ENCODE assay signal across 12 cellular contexts in the genomic region with DNA sequence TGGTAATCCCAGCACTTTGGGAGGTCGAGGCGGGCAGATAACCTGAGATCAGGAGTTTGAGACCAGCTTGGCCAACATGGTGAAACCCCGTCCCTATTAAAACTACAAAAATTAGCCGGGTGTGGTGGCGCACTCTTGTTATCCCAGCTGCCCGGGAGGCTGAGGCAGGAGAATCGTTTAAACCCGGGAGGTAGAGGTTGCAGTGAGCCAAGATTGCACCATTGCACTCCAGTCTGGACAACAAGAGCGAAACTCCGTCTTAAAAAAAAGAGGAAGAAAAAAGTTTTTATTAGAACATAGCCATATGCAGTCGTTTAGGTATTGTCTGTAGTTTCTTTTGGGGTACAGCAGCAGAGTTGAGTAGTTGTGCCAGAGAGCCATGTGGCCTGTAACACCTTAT. TPM values are rescaled to one million over a fixed set of nuclear protein-coding genes. Genes with fewer than 3 reads are reported as not detected.
A peak's percentile ranks its signal among the peaks of the same experiment; 100 is the strongest.
DNase-seq lines count a peak whose midpoint lies in the region; ATAC-seq, FAIRE-seq and TF ChIP-seq lines count a peak whose summit lies in the region.
"Had no signal": no experiment of that assay in that cellular context is flagged by ENCODE, and none has a peak within 500 bp of the region (broad histone marks: within the 10 kb centered on the region; RNA-seq: fewer than 3 reads in every experiment).

No MANE protein-coding gene starts in this region.

- H3K4me3 Mint-ChIP-seq in activated T-cell treated with anti-CD3 and anti-CD28 coated beads, Interleukin-2, amount 50 U/mL, for 24 hours = peak overlapping the region; percentile 43
- peak overlapping the region; percentile 92 for H3K4me3 Mint-ChIP-seq in astrocyte (ENCODE audit: unreplicated experiment)
- H3K4me3 Mint-ChIP-seq in stimulated activated naive B cell treated with anti-CD40 and anti-IgM and Interleukin-4, amounts not matched to agents 10 μg/mL and 1 μg/mL and 100 μg/mL, for 72 hours = peak overlapping the region; percentile 40 to 59

- TF ChIP-seq CTCF in astrocyte (IDR thresholded peaks at IDR 0.05; ENCODE audit: insufficient read depth, low read depth, low read length) = no peak

- peaks cover 68% of the 10 kb centered on the region for H3K79me2 ChIP-seq in astrocyte (ENCODE audit: insufficient read depth, low read length)

- H3K27me3 ChIP-seq in astrocyte (ENCODE audit: insufficient read depth, low read length) = no peaks in the 10 kb centered on the region
- H3K27me3 ChIP-seq: esophagus squamous epithelium had no signal

- H3K27me3 Mint-ChIP-seq in activated T-cell treated with anti-CD3 and anti-CD28 coated beads, Interleukin-2, amount 50 U/mL, for 24 hours = no peaks in the 10 kb centered on the region
- no peaks in the 10 kb centered on the region for H3K27me3 Mint-ChIP-seq in astrocyte (ENCODE audit: low read depth, unreplicated experiment)
- H3K27me3 Mint-ChIP-seq in stimulated activated naive B cell treated with anti-CD40 and anti-IgM and Interleukin-4, amounts not matched to agents 10 μg/mL and 1 μg/mL and 100 μg/mL, for 72 hours = no peaks in the 10 kb centered on the region

- ATAC-seq in stimulated activated naive B cell treated with anti-CD40 and anti-IgM and Interleukin-4, amounts not matched to agents 10 μg/mL and 1 μg/mL and 100 μg/mL, for 72 hours (replicated peaks) = no peak

- H3K9ac ChIP-seq in astrocyte (ENCODE audit: low read length) = no peak overlapping the region
- H3K9ac ChIP-seq: parathyroid adenoma had no signal

- H3K36me3 ChIP-seq in astrocyte (ENCODE audit: insufficient read depth, low read length) = no peaks in the 10 kb centered on the region

- no peak overlapping the region for H3K4me2 ChIP-seq in astrocyte (ENCODE audit: low read length)

- FAIRE-seq in astrocyte (lab: Jason Lieb, UNC) = no peak
- FAIRE-seq: islet of Langerhans had no signal

- no peak overlapping the region for H3K4me3 ChIP-seq in astrocyte (ENCODE audit: insufficient read depth, low read depth, low read length)

- H4K20me1 ChIP-seq in astrocyte (ENCODE audit: insufficient read depth, low read length) = peaks cover 61% of the 10 kb centered on the region

- DNase-seq in activated T-cell treated with anti-CD3 and anti-CD28 coated beads, Interleukin-2, amount 50 U/mL, for 24 hours = no peak
- DNase-seq in activated T-cell treated with anti-CD3 and anti-CD28 coated beads for 4 hours (no peak), NAMALWA (ENCODE audit: low spot score) (peak; percentile 80), astrocyte (ENCODE audit: low read depth) (no peak), NCI-H510A (lab: John Stamatoyannopoulos, UW) (no peak)
- DNase-seq in stimulated activated naive B cell treated with anti-CD40 and anti-IgM and Interleukin-4, amounts not matched to agents 10 μg/mL and 1 μg/mL and 100 μg/mL, for 72 hours = no peak
- no peak for DNase-seq in stimulated activated CD4-positive, alpha-beta T cell treated with anti-CD3 and anti-CD28 coated beads, Interleukin-4, amount 100 ng/mL, for 4 hours
- no peak for DNase-seq in stimulated activated CD4-positive, alpha-beta T cell treated with anti-CD3 and anti-CD28 coated beads, Interleukin-12 subunit alpha, Interleukin-12 subunit beta, amount 100 ng/mL, for 4 hours
- DNase-seq: esophagus squamous epithelium, NCI-H1930 had no signal

- H3K9me3 Mint-ChIP-seq in activated T-cell treated with anti-CD3 and anti-CD28 coated beads, Interleukin-2, amount 50 U/mL, for 24 hours = no peaks in the 10 kb centered on the region
- H3K9me3 Mint-ChIP-seq in astrocyte (ENCODE audit: unreplicated experiment) = no peaks in the 10 kb centered on the region
- no peaks in the 10 kb centered on the region for H3K9me3 Mint-ChIP-seq in stimulated activated naive B cell treated with anti-CD40 and anti-IgM and Interleukin-4, amounts not matched to agents 10 μg/mL and 1 μg/mL and 100 μg/mL, for 72 hours

- H3K27ac Mint-ChIP-seq in activated T-cell treated with anti-CD3 and anti-CD28 coated beads, Interleukin-2, amount 50 U/mL, for 24 hours = no peak overlapping the region
- no peak overlapping the region for H3K27ac Mint-ChIP-seq in astrocyte (ENCODE audit: unreplicated experiment)
- no peak overlapping the region for H3K27ac Mint-ChIP-seq in stimulated activated naive B cell treated with anti-CD40 and anti-IgM and Interleukin-4, amounts not matched to agents 10 μg/mL and 1 μg/mL and 100 μg/mL, for 72 hours

- H3K4me1 ChIP-seq in astrocyte (ENCODE audit: insufficient read depth, low read length) = peaks cover 5% of the 10 kb centered on the region

- H3K36me3 Mint-ChIP-seq in activated T-cell treated with anti-CD3 and anti-CD28 coated beads, Interleukin-2, amount 50 U/mL, for 24 hours (ENCODE audit: low read depth) = peaks cover 51% of the 10 kb centered on the region
- no peaks in the 10 kb centered on the region for H3K36me3 Mint-ChIP-seq in astrocyte (ENCODE audit: low read depth, unreplicated experiment)
- peaks cover 13 to 21% of the 10 kb centered on the region in 2 donors for H3K36me3 Mint-ChIP-seq in stimulated activated naive B cell treated with anti-CD40 and anti-IgM and Interleukin-4, amounts not matched to agents 10 μg/mL and 1 μg/mL and 100 μg/mL, for 72 hours

- H3K4me1 Mint-ChIP-seq in activated T-cell treated with anti-CD3 and anti-CD28 coated beads, Interleukin-2, amount 50 U/mL, for 24 hours (ENCODE audit: low read depth) = peaks cover 71% of the 10 kb centered on the region
- H3K4me1 Mint-ChIP-seq in astrocyte (ENCODE audit: low read depth, unreplicated experiment) = peaks cover 13% of the 10 kb centered on the region
- H3K4me1 Mint-ChIP-seq in stimulated activated naive B cell treated with anti-CD40 and anti-IgM and Interleukin-4, amounts not matched to agents 10 μg/mL and 1 μg/mL and 100 μg/mL, for 72 hours = peaks cover 31 to 58% of the 10 kb centered on the region in 2 donors

- no peak overlapping the region for H2AFZ ChIP-seq in astrocyte (ENCODE audit: low read depth, low read length)
- H2AFZ ChIP-seq: parathyroid adenoma had no signal

- H3K9me3 ChIP-seq in astrocyte (ENCODE audit: insufficient read depth, low read depth, low read length) = no peaks in the 10 kb centered on the region
- H3K9me3 ChIP-seq: esophagus squamous epithelium had no signal

- H3K27ac ChIP-seq in astrocyte (ENCODE audit: low read depth, low read length) = no peak overlapping the region
- H3K27ac ChIP-seq: parathyroid adenoma had no signal

RNA-seq across cellular contexts. Expression of gene ADIPOR2, which starts 2.0 kb away (rescaled TPM):
- 52.8 and 56.6 TPM in 2 replicates for total RNA-seq in astrocyte
